8 cellular contexts compared by ENCODE assay signal in genomic region chr1:158149175-158149574, GRCh38. TPM values are rescaled to one million over a fixed set of nuclear protein-coding genes. Genes with fewer than 3 reads are reported as not detected.
A peak's percentile ranks its signal among the peaks of the same experiment; 100 is the strongest.
DNase-seq lines count a peak whose midpoint lies in the region; ATAC-seq and TF ChIP-seq lines count a peak whose summit lies in the region.

No MANE protein-coding gene starts in this region.

- H2BK20ac ChIP-seq in H9 (ENCODE audit: low read depth, low read length, poor library complexity, severe bottlenecking) = no peak overlapping the region

- 0 out of 7 replicates have a peak, but pooled peaks cover 0 to 5% (median 0%) of the 10 kb centered on the region in 3 experiments for H3K36me3 Mint-ChIP-seq in H9 (ENCODE audit: insufficient read depth in 1 of 3, low read depth in 3 of 3)

- H3K79me2 ChIP-seq in H9 (ENCODE audit: insufficient read depth, low read length) (no peaks in the 10 kb centered on the region), smooth muscle cell (ENCODE audit: low read depth) (no peaks in the 10 kb centered on the region)

- H3K18ac ChIP-seq in H9 (ENCODE audit: insufficient read length, low read depth, low read length) = no peak overlapping the region

- TF ChIP-seq POLR2A in heart left ventricle (IDR thresholded peaks at IDR 0.05) = no peak

- H4K8ac ChIP-seq in H9 (replicated peaks; ENCODE audit: insufficient read length, low read depth, low read length) = no peak overlapping the region

- no peak overlapping the region for H3K4ac ChIP-seq in H9 (ENCODE audit: low read depth, low read length)

- no peak overlapping the region for H3K9ac ChIP-seq in H9 (ENCODE audit: extremely low read depth, insufficient read length, low read length)
- H3K9ac ChIP-seq in smooth muscle cell (ENCODE audit: low read depth) = no peak overlapping the region

- H3K9me3 Mint-ChIP-seq in H9 = peaks cover 0 to 5% of the 10 kb centered on the region in 2 experiments; a peak in 1 of 5 replicates

- H2AFZ ChIP-seq in H9 (ENCODE audit: low read length) (no peak overlapping the region), smooth muscle cell (ENCODE audit: low read depth) (peak overlapping the region; percentile 97)

- no peak overlapping the region for H3K4me2 ChIP-seq in H9 (ENCODE audit: insufficient read depth, insufficient read length, low read length)
- H3K4me2 ChIP-seq in smooth muscle cell = peak overlapping the region; percentile 89

- no peaks in the 10 kb centered on the region for H3K79me1 ChIP-seq in H9 (ENCODE audit: insufficient read depth, low read depth, low read length, poor library complexity, severe bottlenecking)

- WGBS in H9 (ENCODE audit: extremely low coverage, insufficient read length, low lambda C conversion rate) = no CpG with 5 or more reads among the region's 8 CpGs
- WGBS in heart left ventricle, 4 donors = 31 to 47% (median 40%) methylated on average over 8 of the region's 8 CpGs
- 64% methylated on average over 8 of the region's 8 CpGs for WGBS in smooth muscle cell (ENCODE audit: low lambda C conversion rate)

- H3K14ac ChIP-seq in H9 (ENCODE audit: insufficient read depth, low read length) = no peak overlapping the region

- no peak overlapping the region for H3K27ac Mint-ChIP-seq in H9

- H3K23me2 ChIP-seq in H9 (ENCODE audit: insufficient read length, low read depth, low read length, poor library complexity, severe bottlenecking) = no peaks in the 10 kb centered on the region

- no peaks in the 10 kb centered on the region for H3K4me1 ChIP-seq in H9 (ENCODE audit: insufficient read depth, low read length)
- H3K4me1 ChIP-seq in heart left ventricle = peaks cover 0 to 72% (median 26%) of the 10 kb centered on the region in 12 donors
- peaks cover 4% of the 10 kb centered on the region for H3K4me1 ChIP-seq in smooth muscle cell (ENCODE audit: low read depth)

- peaks cover 57% of the 10 kb centered on the region for H3K27me3 Mint-ChIP-seq in H9 (ENCODE audit: low read depth)

- H3K4me1 Mint-ChIP-seq in H9 = peaks cover 3 to 20% of the 10 kb centered on the region in 2 experiments

- H3F3A ChIP-seq in smooth muscle cell (ENCODE audit: low read depth) = no peaks in the 10 kb centered on the region

- H3K4me3 ChIP-seq in heart left ventricle (peak overlapping the region; percentile 2 to 57 (median 46)), smooth muscle cell (peak overlapping the region; percentile 48)

- H3K27me3 ChIP-seq in H9 (ENCODE audit: insufficient read depth, low read length) (no peaks in the 10 kb centered on the region; the same call in 1 of the 2 replicates), heart left ventricle (no peaks in the 10 kb centered on the region), smooth muscle cell (ENCODE audit: low read depth) (no peaks in the 10 kb centered on the region)

- no peaks in the 10 kb centered on the region for H4K20me1 ChIP-seq in H9 (ENCODE audit: control insufficient read depth, insufficient read depth, insufficient read length)
- no peaks in the 10 kb centered on the region for H4K20me1 ChIP-seq in smooth muscle cell (ENCODE audit: low read depth)

- no peak for DNase-seq in H9
- peak; percentile 56 for DNase-seq in activated CD8-positive, alpha-beta memory T cell treated with anti-CD3 and anti-CD28 coated beads, Interleukin-2, amount 50 U/mL, for 48 hours
- DNase-seq in heart left ventricle = peak in 1 of 5 donors; percentile 37
- no peak for DNase-seq in smooth muscle cell (lab: John Stamatoyannopoulos, UW; ENCODE audit: unreplicated experiment)
- no peak for DNase-seq in DMS79 (lab: John Stamatoyannopoulos, UW)
- DNase-seq in RKO (ENCODE audit: low spot score) = no peak

- H4K5ac ChIP-seq in H9 (ENCODE audit: insufficient read length, low read depth, low read length) = no peak overlapping the region

- H2BK5ac ChIP-seq in H9 (ENCODE audit: insufficient read length, low read length) = no peak overlapping the region

- ATAC-seq in heart left ventricle = no peak
- no peak for ATAC-seq in HG02759 (IDR thresholded peaks at IDR 0.05; ENCODE audit: unreplicated experiment)
- ATAC-seq in GM21576 (IDR thresholded peaks at IDR 0.05; ENCODE audit: unreplicated experiment) = no peak

- no peak overlapping the region for H3T11ph ChIP-seq in H9 (ENCODE audit: low read length)

- no peak overlapping the region for H4K91ac ChIP-seq in H9 (ENCODE audit: insufficient read length, low read depth, low read length)

- no peak overlapping the region for H2AK5ac ChIP-seq in H9 (ENCODE audit: insufficient read length, low read length)

- intact Hi-C loops in heart left ventricle (cut with DNase I) = loop anchor here in 3 of 10 donors (5.0 to 10.0 kb wide), 3 partner anchors 33 to 863 kb away; partner anchors contain the start of genes CD1D (in 1 of the 3) and IFI16 (in 1 of the 3)

- H2BK15ac ChIP-seq in H9 (ENCODE audit: low read depth, low read length) = no peak overlapping the region

- H3K56ac ChIP-seq in H9 (ENCODE audit: insufficient read length, low read depth, low read length) = no peak overlapping the region

- no peak overlapping the region for H3K23ac ChIP-seq in H9 (ENCODE audit: insufficient read length, low read depth, low read length)

- H3K27ac ChIP-seq in H9 (ENCODE audit: insufficient read length, low read depth, low read length) (no peak overlapping the region), heart left ventricle (peak overlapping the region; percentile 62 to 94 (median 80)), smooth muscle cell (ENCODE audit: low read depth) (no peak overlapping the region)

- H3K36me3 ChIP-seq in heart left ventricle = no peaks in the 10 kb centered on the region
- no peaks in the 10 kb centered on the region for H3K36me3 ChIP-seq in smooth muscle cell (ENCODE audit: low read depth)

- no peak overlapping the region for H2BK12ac ChIP-seq in H9 (ENCODE audit: insufficient read length, low read depth, low read length)

- H3K9me3 ChIP-seq in H9 (ENCODE audit: control insufficient read depth, low read depth, low read length) (no peaks in the 10 kb centered on the region), heart left ventricle (no peaks in the 10 kb centered on the region), smooth muscle cell (replicated peaks; ENCODE audit: low read depth) (no peaks in the 10 kb centered on the region)

- H2BK120ac ChIP-seq in H9 (ENCODE audit: low read depth, low read length, poor library complexity, severe bottlenecking) = no peak overlapping the region

- TF ChIP-seq CTCF in H9 (conservative IDR thresholded peaks at IDR 0.05) (no peak), heart left ventricle (IDR thresholded peaks at IDR 0.05) (no peak), smooth muscle cell (IDR thresholded peaks at IDR 0.05; ENCODE audit: borderline replicate concordance, insufficient read depth, poor library complexity, severe bottlenecking) (no peak)

- H3K4me3 Mint-ChIP-seq in H9 = peak overlapping the region; percentile 57 to 72; a peak in 4 of 5 replicates

RNA-seq across cellular contexts. Expression of gene CD1D, which starts 31.5 kb away (rescaled TPM):
- total RNA-seq in H9 (2021) = 0.98 and 1.3 TPM in 2 replicates
- total RNA-seq in heart left ventricle = 1 to 10 TPM in 7 of 9 donors, under 1 TPM in 2; 0.38 to 5.3 (median 1.7) TPM
- 1 to 10 TPM; 2.0 TPM for polyA plus RNA-seq in heart left ventricle
- total RNA-seq in smooth muscle cell = 2.2 and 2.7 TPM in 2 replicates
- polyA plus RNA-seq in smooth muscle cell = 3.3 and 3.5 TPM in 2 replicates

Comparison
In these comparisons a context has a peak if more than half of its experiments do, and no peak if none do; other contexts are left out.
1. H3K27ac ChIP-seq: peak in heart left ventricle (12 of 12); none in H9 (single experiment) and smooth muscle cell (single experiment).